14 cellular contexts compared by ENCODE assay signal in genomic region chr17:50165867-50166517, GRCh38. TPM values are rescaled to one million over a fixed set of nuclear protein-coding genes. Genes with fewer than 3 reads are reported as not detected.
DNase-seq lines count a peak whose midpoint lies in the region; TF ChIP-seq lines count a peak whose summit lies in the region.
"Had no signal": no experiment of that assay in that cellular context is flagged by ENCODE, and none has a peak within 500 bp of the region (broad histone marks: within the 10 kb centered on the region; RNA-seq: fewer than 3 reads in every experiment).

Gene SGCA (plus strand): TSS chr17:50166005. CDS start chr17:50166041, 36 bp downstream.

- no peaks in the 10 kb centered on the region for H3K27me3 ChIP-seq in skeletal muscle tissue (ENCODE audit: control insufficient read depth in 3 of 3, insufficient read depth in 3 of 3, low read length in 3 of 3)
- no peaks in the 10 kb centered on the region for H3K27me3 ChIP-seq in WERI-Rb-1 (ENCODE audit: insufficient read depth, low read depth, severe bottlenecking)

- peak; percentile 79 for DNase-seq in LHCN-M2 (ENCODE audit: low read depth)
- DNase-seq in endothelial cell (ENCODE audit: low spot score) = no peak
- no peak for DNase-seq in mesothelial cell of epicardium (ENCODE audit: low spot score in 2 of 2, unreplicated experiment in 2 of 2)
- DNase-seq in HuH-7 (ENCODE audit: low spot score) = no peak
- DNase-seq in AML-193 (lab: John Stamatoyannopoulos, UW) = no peak
- DNase-seq in WERI-Rb-1 = no peak
- no peak for DNase-seq in SKM-1 treated with dmso at 0.1 percent for 144 hours (lab: John Stamatoyannopoulos, UW; ENCODE audit: unreplicated experiment)
- DNase-seq: activated B cell treated with CpG ODN at 0.5 μM for 24 hours, activated gamma-delta T cell treated with Interleukin-2 at 50 U/mL for 16 hours, NCI-H1105, NCI-H510A, SIG-M5 had no signal

- H3K27me3 Mint-ChIP-seq in endothelial cell (ENCODE audit: unreplicated experiment) (peaks cover 11% of the 10 kb centered on the region), mesothelial cell of epicardium (ENCODE audit: low read depth) (peaks cover 3% of the 10 kb centered on the region)
- H3K27me3 Mint-ChIP-seq: activated B cell treated with CpG ODN at 0.5 μM for 24 hours had no signal

- no peaks in the 10 kb centered on the region for H3K9me3 Mint-ChIP-seq in endothelial cell (ENCODE audit: unreplicated experiment)
- H3K9me3 Mint-ChIP-seq in mesothelial cell of epicardium = no peaks in the 10 kb centered on the region
- H3K9me3 Mint-ChIP-seq: activated B cell treated with CpG ODN at 0.5 μM for 24 hours had no signal

- H3K27ac Mint-ChIP-seq in endothelial cell (ENCODE audit: unreplicated experiment) = peak within 1 kb of the TSS; percentile 52
- peak within 1 kb of the TSS; percentile 33 for H3K27ac Mint-ChIP-seq in mesothelial cell of epicardium

- H3K36me3 Mint-ChIP-seq in endothelial cell (ENCODE audit: low read depth, unreplicated experiment) (peaks cover 8% of the 10 kb centered on the region), mesothelial cell of epicardium (no peaks in the 10 kb centered on the region)

- no peak for TF ChIP-seq CTCF in endothelial cell (IDR thresholded peaks at IDR 0.05; ENCODE audit: unreplicated experiment)
- TF ChIP-seq CTCF in mesothelial cell of epicardium (IDR thresholded peaks at IDR 0.05; ENCODE audit: unreplicated experiment) = no peak
- no peak for TF ChIP-seq CTCF in WERI-Rb-1 (IDR thresholded peaks at IDR 0.05; ENCODE audit: low read depth, low read length)

- H3K9ac ChIP-seq in skeletal muscle tissue (ENCODE audit: low read depth in 1 of 3, low read length in 3 of 3) = peak within 1 kb of the TSS; percentile 97 to 100 (median 100)

- H3K4me3 Mint-ChIP-seq in endothelial cell (ENCODE audit: unreplicated experiment) = no peak within 1 kb of the TSS
- H3K4me3 Mint-ChIP-seq in mesothelial cell of epicardium = no peak within 1 kb of the TSS
- H3K4me3 Mint-ChIP-seq: activated B cell treated with CpG ODN at 0.5 μM for 24 hours had no signal

- H3K27ac ChIP-seq in skeletal muscle tissue (ENCODE audit: low read depth, low read length) = peak within 1 kb of the TSS; percentile 98
- H3K27ac ChIP-seq in WERI-Rb-1 = no peak within 1 kb of the TSS

- peaks cover 70 to 90% (median 80%) of the 10 kb centered on the region in 3 donors for H3K4me1 ChIP-seq in skeletal muscle tissue (ENCODE audit: control insufficient read depth in 3 of 3, insufficient read depth in 3 of 3, low read length in 3 of 3)

- peaks cover 17 to 26% (median 25%) of the 10 kb centered on the region in 3 donors for H3K36me3 ChIP-seq in skeletal muscle tissue (ENCODE audit: control insufficient read depth in 3 of 3, insufficient read depth in 3 of 3, low read length in 3 of 3)
- H3K36me3 ChIP-seq in WERI-Rb-1 = no peaks in the 10 kb centered on the region

- H3K4me1 Mint-ChIP-seq in endothelial cell (ENCODE audit: unreplicated experiment) = peaks cover 19% of the 10 kb centered on the region
- H3K4me1 Mint-ChIP-seq in mesothelial cell of epicardium = peaks cover 9% of the 10 kb centered on the region

- H3K9me3 ChIP-seq in skeletal muscle tissue (ENCODE audit: control insufficient read depth in 3 of 3, low read length in 3 of 3) (no peaks in the 10 kb centered on the region), WERI-Rb-1 (ENCODE audit: severe bottlenecking) (no peaks in the 10 kb centered on the region)

- H3K4me3 ChIP-seq in skeletal muscle tissue (ENCODE audit: low read length in 3 of 3) = peak within 1 kb of the TSS; percentile 74 to 91 (median 82)
- H3K4me3 ChIP-seq in WERI-Rb-1 (ENCODE audit: low read depth, low read length) = no peak within 1 kb of the TSS
- H3K4me3 ChIP-seq: skin epidermis had no signal

RNA-seq across cellular contexts. Expression of gene SGCA, which starts in this region (rescaled TPM):
- total RNA-seq in LHCN-M2 (2014; rRNA removed) (200 and 207 TPM in 2 replicates), endothelial cell (ENCODE audit: unreplicated experiment) (not detected), mesothelial cell of epicardium (not detected in 3 replicates), skeletal muscle tissue (158 TPM)
- 205 TPM for polyA plus RNA-seq in LHCN-M2 (2012)

Comparison
In these comparisons a context has a peak if more than half of its experiments do, and no peak if none do; other contexts are left out.
1. RNA of gene SGCA (total RNA-seq): 200 to 207 TPM in LHCN-M2 and 158 TPM in skeletal muscle tissue (single experiment); not detected in mesothelial cell of epicardium and not detected in endothelial cell (single experiment); every median in the first group is over 100 times any median in the second.